In genomic region chr15:65049418-65049840, GRCh38 we compare ENCODE assay signal across 7 cellular contexts.
DNase-seq lines count a peak whose midpoint lies in the region; ATAC-seq lines count a peak whose summit lies in the region.

No MANE protein-coding gene starts in this region.

- ATAC-seq in GM18520 (IDR thresholded peaks at IDR 0.05; ENCODE audit: unreplicated experiment) (peak; percentile 87), HG03064 (IDR thresholded peaks at IDR 0.05; ENCODE audit: low read depth, unreplicated experiment) (peak; percentile 68)

- peak; percentile 90 for DNase-seq in NCI-H2196 (lab: John Stamatoyannopoulos, UW; ENCODE audit: unreplicated experiment)
- DNase-seq in activated CD4-positive, CD25-positive, alpha-beta regulatory T cell treated with anti-CD3 and anti-CD28 coated beads, Interleukin-2, amount 50 U/mL, for 16 hours (ENCODE audit: low read depth, low spot score) = peak; percentile 72
- peak; percentile 27 to 98 (median 88) for DNase-seq in caudate nucleus (lab: John Stamatoyannopoulos, UW)
- DNase-seq in inferior parietal cortex (ENCODE audit: extremely low spot score) = peak; percentile 95
- peak; percentile 79 to 87 for DNase-seq in stimulated activated CD4-positive, alpha-beta T cell treated with anti-CD3 and anti-CD28 coated beads, Interleukin-12 subunit alpha, Interleukin-12 subunit beta, amount 100 ng/mL, for 24 hours (ENCODE audit: low read depth in 2 of 2)

- no peak overlapping the region for H3K27ac ChIP-seq in caudate nucleus (ENCODE audit: low read depth, low read length)
